Comparison of ENCODE assay signal across 8 cellular contexts in the genomic region with DNA sequence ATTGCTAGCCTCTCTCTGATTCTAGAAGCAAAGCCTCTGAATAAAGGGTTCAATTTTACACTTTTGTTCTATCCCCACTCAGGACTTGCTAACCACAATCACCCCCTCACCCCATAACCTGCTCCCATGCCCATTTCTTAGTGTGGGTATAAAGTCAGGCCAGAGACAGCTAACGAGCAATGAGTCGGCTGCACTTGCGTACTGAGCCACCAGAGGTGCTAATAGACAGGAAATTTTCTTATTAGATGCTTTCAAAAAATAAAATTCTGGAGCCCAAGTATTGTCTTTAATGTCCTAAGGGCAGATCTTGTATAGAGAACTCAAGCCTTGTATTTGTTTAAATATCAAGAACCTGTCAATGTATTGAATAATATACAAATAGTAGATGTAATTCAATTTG.
A peak's percentile ranks its signal among the peaks of the same experiment; 100 is the strongest.
DNase-seq lines count a peak whose midpoint lies in the region; ATAC-seq, FAIRE-seq and TF ChIP-seq lines count a peak whose summit lies in the region.

No MANE protein-coding gene starts in this region.

- H3K27me3 ChIP-seq in endothelial cell of umbilical vein (ENCODE audit: control insufficient read depth in 2 of 2, insufficient read depth in 2 of 2, low read length in 2 of 2) (no peaks in the 10 kb centered on the region), tibial nerve (no peaks in the 10 kb centered on the region)

- CTCF ChIA-PET in endothelial cell of umbilical vein (lab: Charles Lee), result interaction anchor here (1.2 kb wide), 1 partner anchor 223 kb away, joined by 5 read pairs; no protein-coding TSS in a partner anchor

- H3K79me2 ChIP-seq in endothelial cell of umbilical vein (ENCODE audit: control insufficient read depth, insufficient read depth, low read length), result no peaks in the 10 kb centered on the region

- 76 to 82% methylated on average over 3 of the region's 3 CpGs for WGBS in tibial nerve, 2 donors

- no peaks in the 10 kb centered on the region for H3K9me1 ChIP-seq in endothelial cell of umbilical vein (replicated peaks; ENCODE audit: control insufficient read depth, extremely low read depth, insufficient read depth, low read length)

- no TSS peak for BruUV-seq in endothelial cell of umbilical vein (replicated peaks; lab: Mats Ljungman, UMichigan)

- ATAC-seq in GM19043 (IDR thresholded peaks at IDR 0.05; ENCODE audit: low read depth, unreplicated experiment), result peak; percentile 50
- ATAC-seq in HG03280 (IDR thresholded peaks at IDR 0.05; ENCODE audit: unreplicated experiment), result no peak
- ATAC-seq in HG03432 (IDR thresholded peaks at IDR 0.05; ENCODE audit: unreplicated experiment), result no peak

- H3K4me3 ChIP-seq in endothelial cell of umbilical vein (replicated peaks in 1 of 3; ENCODE audit: insufficient read depth in 1 of 3, low read depth in 1 of 3, low read length in 3 of 3) (no peak overlapping the region), tibial nerve (no peak overlapping the region)

- TF ChIP-seq POLR2A in endothelial cell of umbilical vein (IDR thresholded peaks at IDR 0.05; ENCODE audit: low read depth, low read length) (no peak), tibial nerve (IDR thresholded peaks at IDR 0.05) (no peak)

- intact Hi-C loops in endothelial cell of umbilical vein (cut with micrococcal nuclease), result loop anchor here (5.0 kb wide), 1 partner anchor 221 kb away; no protein-coding TSS in a partner anchor

- no peaks in the 10 kb centered on the region for H4K20me1 ChIP-seq in endothelial cell of umbilical vein (replicated peaks; ENCODE audit: control insufficient read depth, extremely low read depth, insufficient read depth, low read length)

- no peaks in the 10 kb centered on the region for H3K4me1 ChIP-seq in endothelial cell of umbilical vein (ENCODE audit: control insufficient read depth, extremely low read depth, insufficient read depth, low read length)
- H3K4me1 ChIP-seq in tibial nerve, result no peaks in the 10 kb centered on the region

- H3K27ac ChIP-seq in C4-2B (no peak overlapping the region), endothelial cell of umbilical vein (ENCODE audit: insufficient read depth, low read depth, low read length) (no peak overlapping the region), tibial nerve (no peak overlapping the region)

- no peaks in the 10 kb centered on the region for H3K9me3 ChIP-seq in endothelial cell of umbilical vein (replicated peaks; ENCODE audit: control insufficient read depth, insufficient read depth, low read length)
- H3K9me3 ChIP-seq in tibial nerve, result no peaks in the 10 kb centered on the region

- POLR2A ChIA-PET in endothelial cell of umbilical vein (lab: Charles Lee), result no interaction called here

- TF ChIP-seq CTCF in C4-2B (conservative IDR thresholded peaks at IDR 0.05) (peak; percentile 59), endothelial cell of umbilical vein (IDR thresholded peaks at IDR 0.05; ENCODE audit: extremely low read depth in 1 of 2, insufficient read depth in 1 of 2, low read depth in 1 of 2, low read length in 2 of 2) (peak; percentile 27 to 32), tibial nerve (IDR thresholded peaks at IDR 0.05) (peak in 1 of 5 experiments; percentile 16)

- no peak overlapping the region for H3K4me2 ChIP-seq in endothelial cell of umbilical vein (ENCODE audit: insufficient read depth, low read length)

- peak; percentile 44 for DNase-seq in HT-29 (ENCODE audit: low spot score)
- DNase-seq in endothelial cell of umbilical vein (ENCODE audit: low read depth, low spot score), result peak; percentile 3
- DNase-seq in activated CD4-positive, CD25-positive, alpha-beta regulatory T cell (lab: John Stamatoyannopoulos, UW), result no peak
- no peak for DNase-seq in tibial nerve (ENCODE audit: low spot score in 2 of 2)

- dilution Hi-C loops in endothelial cell of umbilical vein (cut with MboI; ENCODE audit: extremely low pct_ligation_motif_present, low sequenced_read_pairs), result no loop called here

- H3K36me3 ChIP-seq in endothelial cell of umbilical vein (ENCODE audit: control insufficient read depth in 2 of 2, extremely low read depth in 1 of 2, insufficient read depth in 2 of 2, low read length in 2 of 2), result no peaks in the 10 kb centered on the region
- H3K36me3 ChIP-seq in tibial nerve, result no peaks in the 10 kb centered on the region

- no peak for TF ChIP-seq EP300 in tibial nerve (IDR thresholded peaks at IDR 0.05)

- no peak for FAIRE-seq in endothelial cell of umbilical vein (lab: Jason Lieb, UNC)

- H3K9ac ChIP-seq in endothelial cell of umbilical vein (replicated peaks; ENCODE audit: extremely low read depth, insufficient read depth, low read length), result no peak overlapping the region

- H2AFZ ChIP-seq in endothelial cell of umbilical vein (ENCODE audit: low read depth, low read length), result no peak overlapping the region

TF ChIP-seq in endothelial cell of umbilical vein, 7 proteins besides CTCF, POLR2A, EP300 and RAD21:
- TF ChIP-seq JUN (IDR thresholded peaks at IDR 0.05; ENCODE audit: borderline replicate concordance, insufficient read depth, insufficient read length, low read depth) (no peak), POLR2AphosphoS5 (IDR thresholded peaks at IDR 0.05; ENCODE audit: insufficient read depth, low read depth, low read length) (no peak), EZH2 (IDR thresholded peaks at IDR 0.05; ENCODE audit: borderline replicate concordance, low read depth, low read length, severe bottlenecking) (no peak), FOS (IDR thresholded peaks at IDR 0.05; ENCODE audit: borderline replicate concordance, insufficient read depth, low read length) (no peak), MYC (IDR thresholded peaks at IDR 0.05; ENCODE audit: low read depth, low read length) (no peak)
- TF ChIP-seq, protein P1, sequence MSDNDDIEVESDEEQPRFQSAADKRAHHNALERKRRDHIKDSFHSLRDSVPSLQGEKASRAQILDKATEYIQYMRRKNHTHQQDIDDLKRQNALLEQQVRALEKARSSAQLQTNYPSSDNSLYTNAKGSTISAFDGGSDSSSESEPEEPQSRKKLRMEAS (IDR thresholded peaks at IDR 0.05; ENCODE audit: insufficient read depth, insufficient read length), result no peak

Comparison
In these comparisons a context has a peak if more than half of its experiments do, and no peak if none do; other contexts are left out.
1. DNase-seq: peak in HT-29 (single experiment) and endothelial cell of umbilical vein (single experiment); none in activated CD4-positive, CD25-positive, alpha-beta regulatory T cell (0 of 4) and tibial nerve (0 of 2).